8 cellular contexts compared by ENCODE assay signal in genomic region chr1:30085814-30086770, GRCh38.
A peak's percentile ranks its signal among the peaks of the same experiment; 100 is the strongest.
DNase-seq lines count a peak whose midpoint lies in the region; ATAC-seq, FAIRE-seq and TF ChIP-seq lines count a peak whose summit lies in the region.

No MANE protein-coding gene starts in this region.

- ATAC-seq in omental fat pad (ENCODE audit: low FRiP score) = no peak
- ATAC-seq in HG02885 (IDR thresholded peaks at IDR 0.05; ENCODE audit: poor library complexity, unreplicated experiment) = no peak

- no peak for FAIRE-seq in GM19239 (lab: Jason Lieb, UNC)

- DNase-seq in ACHN = peak; percentile 48
- peak; percentile 36 for DNase-seq in GM19239 (ENCODE audit: insufficient read length, low spot score)
- peak; percentile 58 for DNase-seq in UCSD-AML1 (lab: John Stamatoyannopoulos, UW; ENCODE audit: unreplicated experiment)
- peak; percentile 18 for DNase-seq in fibroblast of peridontal ligament (ENCODE audit: extremely low read depth)
- DNase-seq in omental fat pad (ENCODE audit: low spot score) = peak; percentile 46
- no peak for DNase-seq in NCI-H187 (lab: John Stamatoyannopoulos, UW)
- no peak for DNase-seq in SIG-M5 (lab: John Stamatoyannopoulos, UW)

- in situ Hi-C loops in ACHN (cut with HindIII; ENCODE audit: low pct_ligation_motif_present, low pct_unique_long_range_greater_than_20kb, low sequenced_read_pairs) = no loop called here

- TF ChIP-seq CTCF in omental fat pad (IDR thresholded peaks at IDR 0.05) = peak in 1 of 3 donors; percentile 20

Comparison
In these comparisons a context has a peak if more than half of its experiments do, and no peak if none do; other contexts are left out.
1. DNase-seq: peak in ACHN (single experiment), GM19239 (single experiment), UCSD-AML1 (single experiment), fibroblast of peridontal ligament (single experiment) and omental fat pad (single experiment); none in NCI-H187 (0 of 2) and SIG-M5 (single experiment).